Comparison of ENCODE assay signal across 8 cellular contexts in genomic region chr1:150973826-150974579, GRCh38. TPM values are rescaled to one million over a fixed set of nuclear protein-coding genes. Genes with fewer than 3 reads are reported as not detected.
DNase-seq lines count a peak whose midpoint lies in the region; ATAC-seq lines count a peak whose summit lies in the region.

No MANE protein-coding gene starts in this region.

- H3K36me3 ChIP-seq in trophoblast cell (ENCODE audit: control insufficient read depth in 1 of 2, insufficient read depth in 2 of 2, low read length in 2 of 2), result no peaks in the 10 kb centered on the region

- H4K91ac ChIP-seq in trophoblast cell (ENCODE audit: low read depth, low read length), result peak overlapping the region; percentile 82

- no peak overlapping the region for H3K23ac ChIP-seq in trophoblast cell (ENCODE audit: low read length)

- no peaks in the 10 kb centered on the region for H3K27me3 Mint-ChIP-seq in activated naive CD4-positive, alpha-beta T cell treated with anti-CD3 and anti-CD28 coated beads, Interleukin-2, amount 50 U/mL, for 24 hours

- intact Hi-C loops in Right ventricle myocardium inferior (cut with DNase I), result loop anchor here (2.0 to 5.0 kb wide), 3 partner anchors 33 to 97 kb away; partner anchors contain the start of genes ARNT, MINDY1 and SETDB1

- DNase-seq in SKM-1 treated with dmso at 0.1 percent for 144 hours (lab: John Stamatoyannopoulos, UW; ENCODE audit: unreplicated experiment), result peak; percentile 41
- DNase-seq in SKM-1 (lab: John Stamatoyannopoulos, UW; ENCODE audit: unreplicated experiment), result no peak
- peak; percentile 13 for DNase-seq in RPMI7951 (ENCODE audit: low read depth)
- peak; percentile 77 for DNase-seq in Right ventricle myocardium inferior (ENCODE audit: missing footprints)
- peak; percentile 29 to 58 for DNase-seq in trophoblast cell
- DNase-seq in KG1 (lab: John Stamatoyannopoulos, UW), result no peak

- H3K36me3 Mint-ChIP-seq in activated naive CD4-positive, alpha-beta T cell treated with anti-CD3 and anti-CD28 coated beads, Interleukin-2, amount 50 U/mL, for 24 hours, result peaks cover 4% of the 10 kb centered on the region

- peak overlapping the region; percentile 88 for H3K4me3 ChIP-seq in trophoblast cell (ENCODE audit: low read depth, low read length)

- H3K4me2 ChIP-seq in trophoblast cell (ENCODE audit: low read length), result peak overlapping the region; percentile 92

- peaks cover 69% of the 10 kb centered on the region for H3K4me1 Mint-ChIP-seq in activated naive CD4-positive, alpha-beta T cell treated with anti-CD3 and anti-CD28 coated beads, Interleukin-2, amount 50 U/mL, for 24 hours

- WGBS in trophoblast cell (ENCODE audit: extremely low coverage, insufficient coverage, insufficient read length), result no CpG with 5 or more reads among the region's 67 CpGs

- H3K4me3 Mint-ChIP-seq in activated naive CD4-positive, alpha-beta T cell treated with anti-CD3 and anti-CD28 coated beads, Interleukin-2, amount 50 U/mL, for 24 hours, result peak overlapping the region; percentile 90

- peak overlapping the region; percentile 69 for H2BK120ac ChIP-seq in trophoblast cell (ENCODE audit: insufficient read depth, low read length, poor library complexity)

- H3K4me1 ChIP-seq in trophoblast cell (ENCODE audit: control insufficient read depth in 1 of 2, insufficient read depth in 2 of 2, low read length in 2 of 2), result peaks cover 34 to 35% of the 10 kb centered on the region in 2 experiments

- no peak overlapping the region for H2BK12ac ChIP-seq in trophoblast cell (ENCODE audit: low read length)

- peak overlapping the region; percentile 60 for H3K18ac ChIP-seq in trophoblast cell (ENCODE audit: low read length)

- peaks cover 18% of the 10 kb centered on the region for H3K79me2 ChIP-seq in trophoblast cell (ENCODE audit: control insufficient read depth, insufficient read depth, low read length, poor library complexity)

- peak overlapping the region; percentile 68 for H4K8ac ChIP-seq in trophoblast cell (ENCODE audit: low read depth, low read length)

- peak overlapping the region; percentile 57 for H2BK5ac ChIP-seq in trophoblast cell (ENCODE audit: low read depth, low read length, poor library complexity)

- peak overlapping the region; percentile 59 for H3K27ac ChIP-seq in trophoblast cell (ENCODE audit: low read depth, low read length)

- ATAC-seq in HG03097 (IDR thresholded peaks at IDR 0.05; ENCODE audit: low FRiP score, unreplicated experiment) (peak; percentile 28), Right ventricle myocardium inferior (peak; percentile 2)

- no peaks in the 10 kb centered on the region for H3K9me3 Mint-ChIP-seq in activated naive CD4-positive, alpha-beta T cell treated with anti-CD3 and anti-CD28 coated beads, Interleukin-2, amount 50 U/mL, for 24 hours

- H4K12ac ChIP-seq in trophoblast cell (ENCODE audit: low read depth, low read length), result peak overlapping the region; percentile 65

- H3K27ac Mint-ChIP-seq in activated naive CD4-positive, alpha-beta T cell treated with anti-CD3 and anti-CD28 coated beads, Interleukin-2, amount 50 U/mL, for 24 hours, result peak overlapping the region; percentile 92

- H2AK5ac ChIP-seq in trophoblast cell (ENCODE audit: low read length), result peak overlapping the region; percentile 45

- H3K9me3 ChIP-seq in trophoblast cell (ENCODE audit: insufficient read depth, low read depth, low read length), result no peaks in the 10 kb centered on the region

- no peaks in the 10 kb centered on the region for H3K27me3 ChIP-seq in trophoblast cell (ENCODE audit: insufficient read depth, low read length)

- peak overlapping the region; percentile 42 for H2AFZ ChIP-seq in trophoblast cell (ENCODE audit: insufficient read depth, low read length, poor library complexity)

- H3K14ac ChIP-seq in trophoblast cell (ENCODE audit: low read length), result peak overlapping the region; percentile 34

- H3K4ac ChIP-seq in trophoblast cell (ENCODE audit: low read depth, low read length), result peak overlapping the region; percentile 90

- peaks cover 10% of the 10 kb centered on the region for H3K79me1 ChIP-seq in trophoblast cell (ENCODE audit: low read length)

- peak overlapping the region; percentile 94 for H3K9ac ChIP-seq in trophoblast cell (ENCODE audit: low read length)

RNA-seq across cellular contexts. Expression of gene CERS2, which starts 0.6 kb away (rescaled TPM):
- 91.0 and 122 TPM in 2 replicates for total RNA-seq in RPMI7951 (2014; rRNA removed; shearing (Covaris generic))
- total RNA-seq in Right ventricle myocardium inferior, result 92.6 TPM
- 83.6 and 85.3 TPM in 2 replicates for polyA plus RNA-seq in trophoblast cell (2013)

RNA-seq across cellular contexts. Expression of gene ANXA9, which starts 8.1 kb away (rescaled TPM):
- 0.20 TPM in 1 of 2 replicates, not detected in the other for total RNA-seq in RPMI7951 (2014; rRNA removed; shearing (Covaris generic))
- not detected for total RNA-seq in Right ventricle myocardium inferior
- 2.4 and 2.7 TPM in 2 replicates for polyA plus RNA-seq in trophoblast cell (2013)

RNA-seq across cellular contexts. Expression of gene MINDY1, which starts 32.7 kb away (rescaled TPM):
- total RNA-seq in RPMI7951 (2014; rRNA removed; shearing (Covaris generic)), result 7.7 and 10.3 TPM in 2 replicates
- 38.5 TPM for total RNA-seq in Right ventricle myocardium inferior
- 2.8 and 3.1 TPM in 2 replicates for polyA plus RNA-seq in trophoblast cell (2013)

RNA-seq across cellular contexts. Expression of gene PRUNE1, which starts 34.2 kb away (rescaled TPM):
- total RNA-seq in RPMI7951 (2014; rRNA removed; shearing (Covaris generic)), result 10.5 and 10.8 TPM in 2 replicates
- total RNA-seq in Right ventricle myocardium inferior, result 42.1 TPM
- 16.3 and 16.9 TPM in 2 replicates for polyA plus RNA-seq in trophoblast cell (2013)

RNA-seq across cellular contexts. Expression of gene SETDB1, which starts 47.8 kb away (rescaled TPM):
- total RNA-seq in RPMI7951 (2014; rRNA removed; shearing (Covaris generic)), result 21.0 and 26.9 TPM in 2 replicates
- 16.2 TPM for total RNA-seq in Right ventricle myocardium inferior
- polyA plus RNA-seq in trophoblast cell (2013), result 21.2 and 23.1 TPM in 2 replicates

Comparison
In these comparisons a context has a peak if more than half of its experiments do, and no peak if none do; other contexts are left out.
1. DNase-seq: peak in SKM-1 treated with dmso at 0.1 percent for 144 hours (single experiment), RPMI7951 (single experiment), Right ventricle myocardium inferior (single experiment) and trophoblast cell (2 of 2); none in SKM-1 (single experiment) and KG1 (single experiment).